ENCODE assay signal across 10 cellular contexts in the genomic region with DNA sequence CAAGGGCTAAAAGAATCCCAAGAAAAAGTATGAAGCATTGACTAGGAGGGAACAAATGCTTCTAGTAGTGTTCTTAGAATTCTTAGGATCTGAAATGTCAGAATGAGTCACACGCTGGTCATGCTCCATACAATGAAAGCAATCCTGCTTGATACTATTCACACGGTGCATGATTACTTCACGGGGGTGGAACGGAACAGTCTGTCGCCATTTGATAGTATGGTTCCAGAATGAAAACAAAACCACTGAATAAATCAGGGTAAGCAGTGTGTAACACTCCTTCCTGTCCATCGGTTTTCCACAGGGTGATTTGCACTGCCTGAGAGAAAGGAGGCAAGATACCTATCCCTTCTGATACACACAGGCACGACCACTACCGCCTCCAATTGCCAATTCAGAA. TPM values are rescaled to one million over a fixed set of nuclear protein-coding genes. Genes with fewer than 3 reads are reported as not detected.
A peak's percentile ranks its signal among the peaks of the same experiment; 100 is the strongest.
DNase-seq lines count a peak whose midpoint lies in the region; ATAC-seq and TF ChIP-seq lines count a peak whose summit lies in the region.
"Had no signal": no experiment of that assay in that cellular context is flagged by ENCODE, and none has a peak within 500 bp of the region (broad histone marks: within the 10 kb centered on the region; RNA-seq: fewer than 3 reads in every experiment).

No MANE protein-coding gene starts in this region.

- no peaks in the 10 kb centered on the region for H3K9me3 Mint-ChIP-seq in endothelial cell (ENCODE audit: unreplicated experiment)

- no peaks in the 10 kb centered on the region for H3K9me3 ChIP-seq in mucosa of descending colon
- H3K9me3 ChIP-seq: SJCRH30 had no signal

- peak; percentile 19 for ATAC-seq in mucosa of descending colon
- no peak for ATAC-seq in HG03378 (IDR thresholded peaks at IDR 0.05; ENCODE audit: unreplicated experiment)
- ATAC-seq in HG03469 (IDR thresholded peaks at IDR 0.05; ENCODE audit: unreplicated experiment): no peak

- no peaks in the 10 kb centered on the region for H3K36me3 ChIP-seq in mucosa of descending colon (ENCODE audit: low read depth)

- peaks cover 2% of the 10 kb centered on the region for H3K4me1 Mint-ChIP-seq in endothelial cell (ENCODE audit: unreplicated experiment)

- TF ChIP-seq CTCF in AG09319 (IDR thresholded peaks at IDR 0.05; ENCODE audit: low read depth, low read length) (no peak), endothelial cell (IDR thresholded peaks at IDR 0.05; ENCODE audit: unreplicated experiment) (no peak), mucosa of descending colon (IDR thresholded peaks at IDR 0.05) (no peak)

- DNase-seq in AG09319 (ENCODE audit: extremely low read depth, low read depth) (peak; percentile 76), NCI-H1694 (lab: John Stamatoyannopoulos, UW) (peak; percentile 24), endothelial cell (ENCODE audit: low spot score) (no peak), mucosa of descending colon (no peak), NCI-H2081 (lab: John Stamatoyannopoulos, UW) (no peak), middle frontal gyrus (ENCODE audit: extremely low spot score, low spot score) (no peak)

- peak overlapping the region; percentile 53 for H3K4me3 Mint-ChIP-seq in endothelial cell (ENCODE audit: unreplicated experiment)

- peaks cover 3% of the 10 kb centered on the region for H3K27me3 Mint-ChIP-seq in endothelial cell (ENCODE audit: unreplicated experiment)

- intact Hi-C loops in mucosa of descending colon (cut with DNase I, micrococcal nuclease): no loop called here

- H3K4me1 ChIP-seq in mucosa of descending colon (ENCODE audit: low read depth): peaks cover under 1% of the 10 kb centered on the region
- H3K4me1 ChIP-seq: SJCRH30 had no signal

- H3K27ac Mint-ChIP-seq in endothelial cell (ENCODE audit: unreplicated experiment): peak overlapping the region; percentile 59

- no peak overlapping the region for H3K4me3 ChIP-seq in mucosa of descending colon
- H3K4me3 ChIP-seq: dorsolateral prefrontal cortex, SJCRH30 had no signal

- peaks cover 34% of the 10 kb centered on the region for H3K36me3 Mint-ChIP-seq in endothelial cell (ENCODE audit: low read depth, unreplicated experiment)

RNA-seq across cellular contexts. Expression of gene YWHAE, which starts 22.9 kb away (rescaled TPM):
- total RNA-seq in endothelial cell (ENCODE audit: unreplicated experiment) (820 TPM), mucosa of descending colon (100 to 1,000 TPM; 370 to 494 (median 380) TPM)

RNA-seq across cellular contexts. Expression of gene CRK, which starts 33.1 kb away (rescaled TPM):
- total RNA-seq in endothelial cell (ENCODE audit: unreplicated experiment) (119 TPM), mucosa of descending colon (10 to 100 TPM; 73.9 to 85.3 (median 74.0) TPM)

Comparison
In these comparisons a context has a peak if more than half of its experiments do, and no peak if none do; other contexts are left out.
1. DNase-seq: peak in AG09319 (single experiment) and NCI-H1694 (single experiment); none in endothelial cell (single experiment), mucosa of descending colon (0 of 3), NCI-H2081 (0 of 2) and middle frontal gyrus (single experiment).